In the genomic region with DNA sequence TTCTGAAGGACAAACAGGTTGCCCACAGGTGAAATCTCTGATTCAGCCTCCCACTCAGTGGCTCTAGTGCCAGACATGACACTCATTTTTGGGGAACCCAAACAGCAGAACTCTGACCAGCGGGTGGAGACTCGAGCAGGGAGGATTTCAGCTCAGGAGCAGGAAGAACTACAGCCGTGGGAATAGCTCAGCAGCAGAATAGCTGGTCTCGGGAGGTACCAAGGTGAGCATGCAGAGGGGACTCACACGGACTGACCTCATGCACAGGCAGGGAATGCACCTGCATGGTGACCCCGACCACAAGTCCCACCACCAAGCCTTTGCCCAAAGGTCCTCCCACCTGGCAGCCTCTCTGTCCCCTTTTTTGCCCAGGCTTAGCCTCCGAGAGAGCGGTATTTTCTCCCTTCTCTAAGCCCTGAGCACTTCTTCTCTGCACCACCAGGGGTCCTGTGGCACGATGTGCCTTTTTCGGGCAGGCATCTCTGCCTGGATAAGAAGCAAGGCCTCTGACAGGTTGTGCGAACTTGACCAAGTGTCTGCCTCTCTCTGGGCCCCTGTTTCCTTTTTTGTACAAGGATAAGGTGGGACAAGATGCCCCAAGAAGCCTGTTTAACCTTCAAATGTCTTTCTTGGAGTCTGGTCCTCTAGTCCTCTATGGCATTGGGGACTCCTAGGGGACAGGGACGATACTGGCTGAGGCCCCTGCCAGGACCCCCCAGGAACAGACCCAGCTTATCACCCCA, we compare ENCODE assay signal across 8 cellular contexts. TPM values are rescaled to one million over a fixed set of nuclear protein-coding genes. Genes with fewer than 3 reads are reported as not detected.
DNase-seq lines count a peak whose midpoint lies in the region; ATAC-seq and TF ChIP-seq lines count a peak whose summit lies in the region.

No MANE protein-coding gene starts in this region.

- no TSS peak for BruUV-seq in Panc1 (replicated peaks; lab: Mats Ljungman, UMichigan)

- H3K9me3 ChIP-seq in GM23248 (ENCODE audit: low read depth), result no peaks in the 10 kb centered on the region
- no peaks in the 10 kb centered on the region for H3K9me3 ChIP-seq in Panc1 (ENCODE audit: control insufficient read depth, insufficient read depth, low read depth, low read length)

- H3F3A ChIP-seq in GM23248 (ENCODE audit: insufficient read depth), result no peaks in the 10 kb centered on the region

- H3K4me2 ChIP-seq in GM23248 (ENCODE audit: unreplicated experiment), result no peak overlapping the region

- H3K4me1 ChIP-seq in GM23248 (ENCODE audit: insufficient read depth) (no peaks in the 10 kb centered on the region), Panc1 (ENCODE audit: control insufficient read depth, insufficient read depth, low read length) (no peaks in the 10 kb centered on the region)

- intact Hi-C loops in Panc1 (cut with micrococcal nuclease; ENCODE audit: unreplicated experiment), result no loop called here

- H4K20me1 ChIP-seq in GM23248 (ENCODE audit: insufficient read depth), result no peaks in the 10 kb centered on the region

- ATAC-seq in Panc1 (peak; percentile 91), HG02938 (IDR thresholded peaks at IDR 0.05; ENCODE audit: unreplicated experiment) (no peak)

- H3K9me2 ChIP-seq in GM23248 (ENCODE audit: insufficient read depth), result no peaks in the 10 kb centered on the region

- no peak overlapping the region for H3K9ac ChIP-seq in GM23248

- WGBS in GM23248 (ENCODE audit: low coverage in 1 of 2, low lambda C conversion rate in 2 of 2, missing lambda C conversion rate in 2 of 2), 2 experiments, result 15 to 21% methylated on average over 12 of the region's 12 CpGs

- in situ Hi-C loops in GM23248 (cut with MboI) (no loop called here), Panc1 (cut with HindIII; ENCODE audit: low pct_unique_long_range_greater_than_20kb, low sequenced_read_pairs) (no loop called here)

- POLR2A ChIA-PET in BJ (lab: Charles Lee) (no interaction called here), Panc1 (lab: Charles Lee) (no interaction called here)

- no peak overlapping the region; the same call in 1 of the 2 replicates for H2AFZ ChIP-seq in GM23248

- H3K27ac ChIP-seq in GM23248 (no peak overlapping the region), Panc1 (ENCODE audit: low read length) (no peak overlapping the region)

- H3K79me2 ChIP-seq in GM23248 (ENCODE audit: insufficient read depth), result no peaks in the 10 kb centered on the region

- H3K36me3 ChIP-seq in BJ (ENCODE audit: control insufficient read depth, insufficient read depth, low read length), result no peaks in the 10 kb centered on the region
- no peaks in the 10 kb centered on the region for H3K36me3 ChIP-seq in GM23248 (ENCODE audit: low read depth)
- no peaks in the 10 kb centered on the region for H3K36me3 ChIP-seq in Panc1 (ENCODE audit: control insufficient read depth, insufficient read depth, low read length)

- H3K27me3 ChIP-seq in BJ (ENCODE audit: control insufficient read depth, insufficient read depth, low read length), result no peaks in the 10 kb centered on the region
- H3K27me3 ChIP-seq in GM23248 (replicated peaks; ENCODE audit: insufficient read depth), result no peaks in the 10 kb centered on the region
- no peaks in the 10 kb centered on the region for H3K27me3 ChIP-seq in Panc1 (ENCODE audit: control insufficient read depth, insufficient read depth, low read length)

- H3K4me3 ChIP-seq in BJ (ENCODE audit: low read depth, low read length) (no peak overlapping the region), GM23248 (no peak overlapping the region), Panc1 (ENCODE audit: low read depth in 2 of 2, low read length in 2 of 2) (no peak overlapping the region), fibroblast of villous mesenchyme (ENCODE audit: low read depth, low read length) (no peak overlapping the region)

- no peak for DNase-seq in BJ (ENCODE audit: low read depth)
- peak; percentile 82 for DNase-seq in GM23248
- DNase-seq in Panc1 (ENCODE audit: low read depth, low spot score), result peak; percentile 52
- DNase-seq in activated T-helper 1 cell treated with Interleukin-2 at 50 U/mL for 16 hours (ENCODE audit: low read depth), result peak; percentile 55
- DNase-seq in fibroblast of villous mesenchyme (ENCODE audit: low read depth), result peak; percentile 55
- peak; percentile 49 for DNase-seq in retina
- no peak for DNase-seq in cerebellum (ENCODE audit: low spot score)

- CTCF ChIA-PET in BJ (lab: Yijun Ruan, JAX), result interaction anchor here (0.7 to 2.6 kb wide), 5 partner anchors 8 to 311 kb away, joined by 3 to 30 read pairs (median 5); no protein-coding TSS in a partner anchor
- CTCF ChIA-PET in Panc1 (lab: Charles Lee), result no interaction called here

- peak; percentile 91 for TF ChIP-seq CTCF in BJ (IDR thresholded peaks at IDR 0.05; ENCODE audit: insufficient read depth, low read depth, low read length)
- peak; percentile 90 for TF ChIP-seq CTCF in Panc1 (IDR thresholded peaks at IDR 0.05)
- TF ChIP-seq CTCF in fibroblast of villous mesenchyme (IDR thresholded peaks at IDR 0.05; ENCODE audit: insufficient read depth, low read depth, low read length), result peak; percentile 92

RNA-seq across cellular contexts. Expression of a gene that starts 8.8 kb away (rescaled TPM):
- polyA plus RNA-seq in BJ (2011; rRNA removed) (not detected in 2 replicates), GM23248 (2016; fragmentation: Nextera tagmentation; extraction: Ambion mirVana) (not detected in 2 replicates)
- 0.21 TPM in 1 of 2 replicates, not detected in the other for polyA minus RNA-seq in BJ (2011; rRNA and poly(A)+ RNA removed)
- not detected in 2 replicates for total RNA-seq in GM23248 (2014; rRNA removed; shearing (Covaris generic))
- total RNA-seq in Panc1 (2021; ENCODE audit: unreplicated experiment) (0.18 TPM), fibroblast of villous mesenchyme (not detected in 2 replicates), cerebellum (1.9 TPM)
- not detected for polyA plus RNA-seq in Panc1 (2012; ENCODE audit: insufficient read length)

RNA-seq across cellular contexts. Expression of a gene that starts 28.2 kb away (rescaled TPM):
- 68.0 and 75.7 TPM in 2 replicates for polyA plus RNA-seq in BJ (2011; rRNA removed)
- 16.4 and 33.2 TPM in 2 replicates for polyA minus RNA-seq in BJ (2011; rRNA and poly(A)+ RNA removed)
- 31.9 and 32.1 TPM in 2 replicates for total RNA-seq in GM23248 (2014; rRNA removed; shearing (Covaris generic))
- polyA plus RNA-seq in GM23248 (2016; fragmentation: Nextera tagmentation; extraction: Ambion mirVana), result 50.2 and 53.5 TPM in 2 replicates
- 39.1 TPM for total RNA-seq in Panc1 (2021; ENCODE audit: unreplicated experiment)
- polyA plus RNA-seq in Panc1 (2012; ENCODE audit: insufficient read length), result 42.2 TPM
- 39.3 and 56.1 TPM in 2 replicates for total RNA-seq in fibroblast of villous mesenchyme
- total RNA-seq in cerebellum, result 12.8 TPM

RNA-seq across cellular contexts. Expression of a gene that starts 39.9 kb away (rescaled TPM):
- polyA plus RNA-seq in BJ (2011; rRNA removed) (3.5 and 4.1 TPM in 2 replicates), GM23248 (2016; fragmentation: Nextera tagmentation; extraction: Ambion mirVana) (3.9 and 4.5 TPM in 2 replicates)
- 4.4 and 5.2 TPM in 2 replicates for polyA minus RNA-seq in BJ (2011; rRNA and poly(A)+ RNA removed)
- 5.3 and 5.8 TPM in 2 replicates for total RNA-seq in GM23248 (2014; rRNA removed; shearing (Covaris generic))
- total RNA-seq in Panc1 (2021; ENCODE audit: unreplicated experiment) (47.1 TPM), fibroblast of villous mesenchyme (17.1 and 22.5 TPM in 2 replicates), cerebellum (26.5 TPM)
- 35.8 TPM for polyA plus RNA-seq in Panc1 (2012; ENCODE audit: insufficient read length)

Comparison
In these comparisons a context has a peak if more than half of its experiments do, and no peak if none do; other contexts are left out.
1. DNase-seq: peak in GM23248 (single experiment), Panc1 (single experiment), activated T-helper 1 cell treated with Interleukin-2 at 50 U/mL for 16 hours (single experiment), fibroblast of villous mesenchyme (single experiment) and retina (single experiment); none in BJ (single experiment) and cerebellum (single experiment).
2. Peak in every context shown above with its lines, with median percentiles within 50 percentile points of each other: CTCF ChIP-seq.